Comparison of ENCODE assay signal across 22 cellular contexts in genomic region chr14:56799327-56799645, GRCh38. TPM values are rescaled to one million over a fixed set of nuclear protein-coding genes. Genes with fewer than 3 reads are reported as not detected.
"Had no signal": no experiment of that assay in that cellular context is flagged by ENCODE, and none has a peak within 500 bp of the region (broad histone marks: within the 10 kb centered on the region; RNA-seq: fewer than 3 reads in every experiment).

No MANE protein-coding gene starts in this region.

- H3K4me1 Mint-ChIP-seq: natural killer cell had no signal

- H3K4me3 Mint-ChIP-seq: activated B cell treated with CpG ODN at 0.5 μM for 24 hours; activated CD4-positive, alpha-beta memory T cell treated with anti-CD3 and anti-CD28 coated beads for 36 hours; activated naive CD8-positive, alpha-beta T cell; activated T-helper 1 cell treated with anti-CD3 and anti-CD28 coated beads, Interleukin-12 subunit alpha, Interleukin-12 subunit beta, Interleukin-2, Interleukin-4 antibody, amounts not matched to agents 30 ng/mL and 10 ng/mL and 1 ng/mL, durations not matched to agents 14 hours and 24 hours and 36 hours; dendritic cell treated with granulocyte-macrophage colony-stimulating factor and Interleukin-4, amounts not matched to agents 40 ng/mL and 50 ng/mL, for 4 days; natural killer cell; stimulated activated naive B cell treated with anti-CD40 and anti-IgM and Interleukin-4, amounts not matched to agents 10 μg/mL and 1 μg/mL and 100 μg/mL, for 72 hours; T-helper 2 cell treated with Interferon-gamma antibody and Interleukin-4, amounts not matched to agents 5 μg/mL and 100 μg/mL, for 36 hours had no signal

- ATAC-seq: natural killer cell; stimulated activated naive B cell treated with anti-CD40 and anti-IgM and Interleukin-4, amounts not matched to agents 10 μg/mL and 1 μg/mL and 100 μg/mL, for 72 hours; upper lobe of right lung had no signal

- H3K36me3 ChIP-seq: cardiac muscle cell, esophagus squamous epithelium, spleen, upper lobe of right lung had no signal

- H3K4me1 ChIP-seq: upper lobe of right lung had no signal

- H3K27ac ChIP-seq: cardiac muscle cell, esophagus squamous epithelium, spleen, upper lobe of right lung had no signal

- FAIRE-seq: TTC549 had no signal

- H3K4me3 ChIP-seq: cardiac muscle cell, esophagus squamous epithelium, upper lobe of right lung had no signal

- H3K36me3 Mint-ChIP-seq: activated naive CD8-positive, alpha-beta T cell; natural killer cell; stimulated activated naive B cell treated with anti-CD40 and anti-IgM and Interleukin-4, amounts not matched to agents 10 μg/mL and 1 μg/mL and 100 μg/mL, for 72 hours had no signal

- H3K27ac Mint-ChIP-seq: activated B cell treated with CpG ODN at 0.5 μM for 24 hours; activated CD4-positive, alpha-beta memory T cell treated with anti-CD3 and anti-CD28 coated beads for 36 hours; activated naive CD8-positive, alpha-beta T cell; activated T-helper 1 cell treated with anti-CD3 and anti-CD28 coated beads, Interleukin-12 subunit alpha, Interleukin-12 subunit beta, Interleukin-2, Interleukin-4 antibody, amounts not matched to agents 30 ng/mL and 10 ng/mL and 1 ng/mL, durations not matched to agents 14 hours and 24 hours and 36 hours; dendritic cell treated with granulocyte-macrophage colony-stimulating factor and Interleukin-4, amounts not matched to agents 40 ng/mL and 50 ng/mL, for 4 days; natural killer cell; stimulated activated naive B cell treated with anti-CD40 and anti-IgM and Interleukin-4, amounts not matched to agents 10 μg/mL and 1 μg/mL and 100 μg/mL, for 72 hours; T-helper 2 cell treated with Interferon-gamma antibody and Interleukin-4, amounts not matched to agents 5 μg/mL and 100 μg/mL, for 36 hours had no signal

- H3K9me3 Mint-ChIP-seq: activated B cell treated with CpG ODN at 0.5 μM for 24 hours; activated CD4-positive, alpha-beta memory T cell treated with anti-CD3 and anti-CD28 coated beads for 36 hours; activated T-helper 1 cell treated with anti-CD3 and anti-CD28 coated beads, Interleukin-12 subunit alpha, Interleukin-12 subunit beta, Interleukin-2, Interleukin-4 antibody, amounts not matched to agents 30 ng/mL and 10 ng/mL and 1 ng/mL, durations not matched to agents 14 hours and 24 hours and 36 hours; dendritic cell treated with granulocyte-macrophage colony-stimulating factor and Interleukin-4, amounts not matched to agents 40 ng/mL and 50 ng/mL, for 4 days; natural killer cell; stimulated activated naive B cell treated with anti-CD40 and anti-IgM and Interleukin-4, amounts not matched to agents 10 μg/mL and 1 μg/mL and 100 μg/mL, for 72 hours; T-helper 2 cell treated with Interferon-gamma antibody and Interleukin-4, amounts not matched to agents 5 μg/mL and 100 μg/mL, for 36 hours had no signal

- DNase-seq: activated B cell treated with CpG ODN at 0.5 μM for 24 hours; activated CD4-positive, alpha-beta memory T cell treated with anti-CD3 and anti-CD28 coated beads for 36 hours; activated CD4-positive, alpha-beta T cell treated with anti-CD3 and anti-CD28 coated beads for 4 hours; activated T-cell treated with anti-CD3 and anti-CD28 coated beads for 4 hours; amniotic stem cell; effector CD8-positive, alpha-beta T cell; esophagus squamous epithelium; hippocampal formation; natural killer cell; spleen; stimulated activated naive B cell treated with anti-CD40 and anti-IgM and Interleukin-4, amounts not matched to agents 10 μg/mL and 1 μg/mL and 100 μg/mL, for 72 hours; upper lobe of right lung had no signal

- H3K9me3 ChIP-seq: esophagus squamous epithelium, spleen, upper lobe of right lung had no signal

RNA-seq across cellular contexts. Expression of gene OTX2, which starts 11.0 kb away (rescaled TPM):
- total RNA-seq: activated B cell treated with CpG ODN at 0.5 μM for 24 hours; activated CD4-positive, alpha-beta memory T cell treated with anti-CD3 and anti-CD28 coated beads for 36 hours; activated T-helper 1 cell treated with anti-CD3 and anti-CD28 coated beads, Interleukin-12 subunit alpha, Interleukin-12 subunit beta, Interleukin-2, Interleukin-4 antibody, amounts not matched to agents 30 ng/mL and 10 ng/mL and 1 ng/mL, durations not matched to agents 14 hours and 24 hours and 36 hours; chondrocyte; esophagus squamous epithelium; glomerular endothelial cell; liver; mesenteric fat pad; natural killer cell; spleen; upper lobe of right lung had no signal
- polyA plus RNA-seq: liver, spleen had no signal
